ENCODE assay signal across 8 cellular contexts in the genomic region with DNA sequence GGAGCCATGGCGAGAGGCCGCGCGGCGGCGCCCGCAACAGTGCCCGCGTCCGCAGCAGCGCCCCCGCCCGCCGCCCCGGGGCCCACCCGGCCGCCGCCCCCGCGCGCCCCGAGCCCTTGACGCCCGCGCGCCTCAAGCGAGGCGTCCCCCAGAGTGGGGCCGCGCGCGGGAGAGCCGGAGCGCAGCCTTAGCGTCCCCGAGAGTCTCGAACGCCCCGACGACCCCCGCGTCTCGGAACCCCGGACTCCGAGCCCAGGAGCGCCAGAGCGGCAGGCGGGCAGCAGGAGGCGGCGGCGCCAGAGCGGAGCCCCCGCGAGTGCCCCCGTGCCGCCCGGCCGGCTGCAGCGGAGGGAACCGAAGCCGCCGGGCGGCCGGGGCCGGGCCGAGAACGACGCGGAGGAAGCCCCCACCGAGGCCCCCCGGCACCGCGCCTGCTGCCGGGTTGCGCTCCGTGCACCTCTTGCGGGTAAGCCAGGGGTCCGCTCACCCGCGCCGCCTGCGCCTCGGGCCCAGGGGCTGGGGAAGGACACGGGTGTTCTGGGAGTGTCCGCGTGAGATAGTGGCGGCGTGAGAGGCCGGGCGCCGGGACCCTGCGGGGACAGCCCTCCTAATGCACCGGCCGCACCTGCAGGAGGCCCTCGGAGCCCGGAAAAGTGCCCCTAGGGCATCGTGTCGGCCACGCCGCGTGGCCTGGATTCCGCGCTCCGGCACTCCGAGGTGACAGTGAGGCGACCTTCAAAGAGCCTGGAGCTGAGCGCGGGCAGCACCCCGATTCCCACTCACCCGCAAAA. TPM values are rescaled to one million over a fixed set of nuclear protein-coding genes. Genes with fewer than 3 reads are reported as not detected.
DNase-seq lines count a peak whose midpoint lies in the region; ATAC-seq, FAIRE-seq and TF ChIP-seq lines count a peak whose summit lies in the region.

No MANE protein-coding gene starts in this region.

- TF ChIP-seq CTCF in PC-9 (conservative IDR thresholded peaks at IDR 0.05): no peak

- FAIRE-seq in HTR-8/SVneo (lab: Jason Lieb, UNC): no peak

- intact Hi-C loops in PC-9 (cut with micrococcal nuclease; ENCODE audit: unreplicated experiment): loop anchor here (1.0 to 10.0 kb wide), 3 partner anchors 52 to 119 kb away; partner anchors contain the start of gene ULK4

- peaks cover 14% of the 10 kb centered on the region; the same call in 1 of the 2 replicates for H3F3A ChIP-seq in PC-9 (ENCODE audit: insufficient read depth, low read depth)

- peaks cover 45% of the 10 kb centered on the region for H3K4me1 Mint-ChIP-seq in activated naive CD8-positive, alpha-beta T cell treated with anti-CD3 and anti-CD28 coated beads for 36 hours

- H3K4me1 ChIP-seq in HAP-1 (peaks cover 9% of the 10 kb centered on the region), PC-9 (replicated peaks; ENCODE audit: insufficient read depth) (peaks cover 14% of the 10 kb centered on the region; the same call in 1 of the 2 replicates), iPS DF 6.9 (ENCODE audit: control insufficient read depth, insufficient read depth, low read length) (peaks cover 2% of the 10 kb centered on the region; the same call in 1 of the 2 replicates), skeletal muscle tissue (ENCODE audit: control insufficient read depth in 3 of 3, insufficient read depth in 3 of 3, low read length in 3 of 3) (peaks cover 24 to 37% (median 29%) of the 10 kb centered on the region in 3 donors)

- no peak overlapping the region for H3K27ac ChIP-seq in PC-9
- H3K27ac ChIP-seq in iPS DF 6.9 (ENCODE audit: low read length): no peak overlapping the region
- H3K27ac ChIP-seq in skeletal muscle tissue (ENCODE audit: low read depth, low read length): peak overlapping the region; percentile 88

- peaks cover 15% of the 10 kb centered on the region for H3K36me3 Mint-ChIP-seq in activated naive CD8-positive, alpha-beta T cell treated with anti-CD3 and anti-CD28 coated beads for 36 hours

- peak overlapping the region; percentile 90 for H3K4me2 ChIP-seq in PC-9

- H4K20me1 ChIP-seq in PC-9 (ENCODE audit: insufficient read depth): no peaks in the 10 kb centered on the region

- H3K9me3 ChIP-seq in HAP-1 (no peaks in the 10 kb centered on the region), PC-9 (ENCODE audit: insufficient read depth, low read depth) (no peaks in the 10 kb centered on the region), iPS DF 6.9 (ENCODE audit: control insufficient read depth, insufficient read depth, low read length) (no peaks in the 10 kb centered on the region), skeletal muscle tissue (ENCODE audit: control insufficient read depth in 3 of 3, low read length in 3 of 3) (no peaks in the 10 kb centered on the region)

- in situ Hi-C loops in HAP-1 (cut with MboI; ENCODE audit: low sequenced_read_pairs): no loop called here

- peak overlapping the region; percentile 85 for H3K27ac Mint-ChIP-seq in activated naive CD8-positive, alpha-beta T cell treated with anti-CD3 and anti-CD28 coated beads for 36 hours

- no peaks in the 10 kb centered on the region for H3K9me3 Mint-ChIP-seq in activated naive CD8-positive, alpha-beta T cell treated with anti-CD3 and anti-CD28 coated beads for 36 hours

- DNase-seq in HAP-1 (ENCODE audit: low spot score in 2 of 2): peak in 1 of 2 experiments; percentile 50
- DNase-seq in PC-9: peak in 1 of 2 experiments; percentile 26
- peak; percentile 45 for DNase-seq in activated naive CD8-positive, alpha-beta T cell treated with anti-CD3 and anti-CD28 coated beads for 36 hours
- DNase-seq in iPS DF 6.9 (ENCODE audit: low read depth, low spot score): no peak
- no peak for DNase-seq in HTR-8/SVneo (ENCODE audit: insufficient read length, low spot score)

- no TSS peak for BruUV-seq in PC-9 (replicated peaks; lab: Mats Ljungman, UMichigan)

- H3K79me2 ChIP-seq in PC-9 (ENCODE audit: low read depth): peaks cover 31% of the 10 kb centered on the region

- WGBS in iPS DF 6.9 (ENCODE audit: insufficient coverage, insufficient read length): no CpG with 5 or more reads among the region's 110 CpGs

- peak overlapping the region; percentile 81; the same call in 1 of the 2 replicates for H2AFZ ChIP-seq in PC-9

- POLR2A ChIA-PET in PC-9 (lab: Charles Lee; ENCODE audit: unreplicated experiment): interaction anchor here (0.7 kb wide), 1 partner anchor 577 kb away, joined by 6 read pairs; the partner anchor contains the start of gene SS18L2

- H3K36me3 ChIP-seq in HAP-1 (replicated peaks) (no peaks in the 10 kb centered on the region), PC-9 (ENCODE audit: low read depth) (no peaks in the 10 kb centered on the region), iPS DF 6.9 (ENCODE audit: control insufficient read depth, insufficient read depth, low read length) (no peaks in the 10 kb centered on the region), skeletal muscle tissue (ENCODE audit: control insufficient read depth in 3 of 3, insufficient read depth in 3 of 3, low read length in 3 of 3) (no peaks in the 10 kb centered on the region)

- ATAC-seq in HG02938 (IDR thresholded peaks at IDR 0.05; ENCODE audit: unreplicated experiment): no peak

- H3K9me2 ChIP-seq in PC-9 (ENCODE audit: insufficient read depth): no peaks in the 10 kb centered on the region

- no peaks in the 10 kb centered on the region for H3K27me3 Mint-ChIP-seq in activated naive CD8-positive, alpha-beta T cell treated with anti-CD3 and anti-CD28 coated beads for 36 hours

- H3K4me3 ChIP-seq in GM08714 (ENCODE audit: low read length): peak overlapping the region; percentile 97
- peak overlapping the region; percentile 66 for H3K4me3 ChIP-seq in HAP-1
- peak overlapping the region; percentile 57 for H3K4me3 ChIP-seq in PC-9
- peak overlapping the region; percentile 76 for H3K4me3 ChIP-seq in iPS DF 6.9 (ENCODE audit: low read length)
- H3K4me3 ChIP-seq in skeletal muscle tissue (ENCODE audit: low read length in 3 of 3): peak overlapping the region; percentile 79 to 92 (median 87)

- CTCF ChIA-PET in PC-9 (lab: Charles Lee): interaction anchor here (0.7 kb wide), 1 partner anchor 112 kb away, joined by 4 read pairs; no protein-coding TSS in a partner anchor

- peak overlapping the region; percentile 90 for H3K4me3 Mint-ChIP-seq in activated naive CD8-positive, alpha-beta T cell treated with anti-CD3 and anti-CD28 coated beads for 36 hours

- peak overlapping the region; percentile 87 to 94 (median 94) for H3K9ac ChIP-seq in skeletal muscle tissue (ENCODE audit: low read depth in 1 of 3, low read length in 3 of 3)

- H3K27me3 ChIP-seq in HAP-1 (ENCODE audit: low read depth): no peaks in the 10 kb centered on the region
- no peaks in the 10 kb centered on the region for H3K27me3 ChIP-seq in PC-9 (ENCODE audit: insufficient read depth, low read depth)
- H3K27me3 ChIP-seq in iPS DF 6.9 (ENCODE audit: control insufficient read depth, insufficient read depth, low read length): no peaks in the 10 kb centered on the region
- no peaks in the 10 kb centered on the region for H3K27me3 ChIP-seq in skeletal muscle tissue (ENCODE audit: control insufficient read depth in 3 of 3, insufficient read depth in 3 of 3, low read length in 3 of 3)

RNA-seq across cellular contexts. Expression of gene ULK4, which starts 51.9 kb away (rescaled TPM):
- 5.9 and 8.7 TPM in 2 replicates for total RNA-seq in PC-9 (2021)
- total RNA-seq in activated naive CD8-positive, alpha-beta T cell treated with anti-CD3 and anti-CD28 coated beads for 36 hours: 10 to 100 TPM in 1 of 2 experiments, 1 to 10 TPM in 1; 9.8 to 10.3 TPM
- 8.4 TPM for total RNA-seq in skeletal muscle tissue
